2 cellular contexts compared by ENCODE assay signal in genomic region chr1:43634729-43635128, GRCh38.
TF ChIP-seq lines count a peak whose summit lies in the region.

No MANE protein-coding gene starts in this region.

TF ChIP-seq in HEK293T, 16 proteins besides CTCF, POLR2A, EP300 and RAD21:
- TF ChIP-seq PKNOX1 (IDR thresholded peaks at IDR 0.05) (0 out of 2 replicates have a peak, but pooled peaks have one; percentile 16), FOXM1 (IDR thresholded peaks at IDR 0.05; ENCODE audit: borderline replicate concordance) (no peak)

TF ChIP-seq in HepG2, 621 proteins besides CTCF, POLR2A, EP300 and RAD21 (continued from another document):
- TF ChIP-seq, protein P1, sequence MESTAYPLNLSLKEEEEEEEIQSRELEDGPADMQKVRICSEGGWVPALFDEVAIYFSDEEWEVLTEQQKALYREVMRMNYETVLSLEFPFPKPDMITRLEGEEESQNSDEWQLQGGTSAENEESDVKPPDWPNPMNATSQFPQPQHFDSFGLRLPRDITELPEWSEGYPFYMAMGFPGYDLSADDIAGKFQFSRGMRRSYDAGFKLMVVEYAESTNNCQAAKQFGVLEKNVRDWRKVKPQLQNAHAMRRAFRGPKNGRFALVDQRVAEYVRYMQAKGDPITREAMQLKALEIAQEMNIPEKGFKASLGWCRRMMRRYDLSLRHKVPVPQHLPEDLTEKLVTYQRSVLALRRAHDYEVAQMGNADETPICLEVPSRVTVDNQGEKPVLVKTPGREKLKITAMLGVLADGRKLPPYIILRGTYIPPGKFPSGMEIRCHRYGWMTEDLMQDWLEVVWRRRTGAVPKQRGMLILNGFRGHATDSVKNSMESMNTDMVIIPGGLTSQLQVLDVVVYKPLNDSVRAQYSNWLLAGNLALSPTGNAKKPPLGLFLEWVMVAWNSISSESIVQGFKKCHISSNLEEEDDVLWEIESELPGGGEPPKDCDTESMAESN (CRISPR knock-in tag; conservative IDR thresholded peaks at IDR 0.05), result no peak
- TF ChIP-seq, protein P2, sequence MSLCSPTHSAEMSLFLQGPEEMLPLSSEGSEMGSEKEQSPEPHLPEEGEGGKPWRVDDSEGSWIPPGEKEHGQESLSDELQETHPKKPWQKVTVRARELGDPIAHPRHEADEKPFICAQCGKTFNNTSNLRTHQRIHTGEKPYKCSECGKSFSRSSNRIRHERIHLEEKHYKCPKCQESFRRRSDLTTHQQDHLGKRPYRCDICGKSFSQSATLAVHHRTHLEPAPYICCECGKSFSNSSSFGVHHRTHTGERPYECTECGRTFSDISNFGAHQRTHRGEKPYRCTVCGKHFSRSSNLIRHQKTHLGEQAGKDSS (CRISPR knock-in tag; IDR thresholded peaks at IDR 0.05; ENCODE audit: borderline replicate concordance, low read depth), result no peak
- TF ChIP-seq PHF20 (CRISPR knock-in tag; IDR thresholded peaks at IDR 0.05), result no peak
- TF ChIP-seq NCOA2 (CRISPR knock-in tag; IDR thresholded peaks at IDR 0.05), result no peak
- no peak for TF ChIP-seq ZNF3 (CRISPR knock-in tag; IDR thresholded peaks at IDR 0.05)
- no peak for TF ChIP-seq ATF7-NPFF (CRISPR knock-in tag; IDR thresholded peaks at IDR 0.05; ENCODE audit: low read depth)
- TF ChIP-seq WIZ (CRISPR knock-in tag; IDR thresholded peaks at IDR 0.05), result no peak
- no peak for TF ChIP-seq ELF3 (CRISPR knock-in tag; IDR thresholded peaks at IDR 0.05)
